Comparison of ENCODE assay signal across 8 cellular contexts in the genomic region with DNA sequence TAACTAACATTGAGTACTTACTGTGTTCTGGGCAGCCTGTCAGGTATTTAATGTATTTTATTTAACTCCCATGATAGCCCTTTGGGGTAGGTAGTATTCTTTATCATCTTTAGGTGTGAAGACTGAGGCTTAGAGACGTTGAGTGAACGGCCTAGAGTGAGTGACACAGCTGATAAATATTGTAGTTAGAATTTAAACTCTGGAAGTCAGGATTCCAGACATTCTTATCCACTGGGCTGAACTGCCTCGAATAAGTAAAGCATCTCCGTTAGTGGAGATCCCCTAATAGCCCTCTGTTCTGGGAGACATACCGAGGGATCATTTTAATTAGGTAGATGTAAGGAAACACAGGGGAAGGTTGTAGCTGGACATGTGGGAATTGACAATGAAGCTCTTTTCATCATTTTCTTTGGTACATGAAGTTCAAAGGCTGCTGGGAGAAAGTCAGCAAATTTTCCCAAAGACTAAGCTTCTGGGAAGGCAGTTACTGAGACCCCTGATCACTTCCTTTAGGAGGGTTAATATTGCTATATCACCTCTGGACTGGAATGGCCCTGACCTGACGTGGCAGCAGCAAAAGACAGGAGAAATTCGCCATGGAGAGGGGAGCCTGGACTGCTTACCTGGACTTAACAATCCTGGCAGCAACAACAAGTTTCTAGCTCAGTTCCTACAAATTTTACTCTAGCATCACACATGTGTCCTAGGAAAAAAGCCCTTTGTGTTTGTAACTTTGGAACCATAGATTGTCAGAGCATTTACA. TPM values are rescaled to one million over a fixed set of nuclear protein-coding genes. Genes with fewer than 3 reads are reported as not detected.
A peak's percentile ranks its signal among the peaks of the same experiment; 100 is the strongest.
DNase-seq lines count a peak whose midpoint lies in the region; ATAC-seq and TF ChIP-seq lines count a peak whose summit lies in the region.

No MANE protein-coding gene starts in this region.

- DNase-seq in activated CD4-positive, alpha-beta T cell treated with anti-CD3 and anti-CD28 coated beads, Interleukin-2, amount 10 ng/mL, durations not matched to agents 24 days and 14 days = no peak
- DNase-seq in activated CD4-positive, alpha-beta T cell treated with anti-CD3 and anti-CD28 coated beads, Interleukin-2, amount 10 ng/mL, durations not matched to agents 7 days and 5 days = no peak
- no peak for DNase-seq in left ventricle myocardium inferior
- DNase-seq in NCI-H82 treated with DMSO at 0.1 percent for 48 hours (lab: John Stamatoyannopoulos, UW; ENCODE audit: unreplicated experiment) = no peak
- DNase-seq in NCI-H526 (lab: John Stamatoyannopoulos, UW) = no peak
- no peak for DNase-seq in UCSD-AML1 (lab: John Stamatoyannopoulos, UW; ENCODE audit: unreplicated experiment)

- TF ChIP-seq CTCF in left ventricle myocardium inferior (IDR thresholded peaks at IDR 0.05; ENCODE audit: borderline replicate concordance) = no peak

- H3K27me3 Mint-ChIP-seq in activated CD4-positive, alpha-beta T cell treated with anti-CD3 and anti-CD28 coated beads, Interleukin-2, amount 10 ng/mL, durations not matched to agents 24 days and 14 days = peaks cover 28% of the 10 kb centered on the region
- H3K27me3 Mint-ChIP-seq in activated CD4-positive, alpha-beta T cell treated with anti-CD3 and anti-CD28 coated beads, Interleukin-2, amount 10 ng/mL, durations not matched to agents 7 days and 5 days = peaks cover 19% of the 10 kb centered on the region

- H3K4me3 ChIP-seq in left ventricle myocardium inferior (peak overlapping the region; percentile 56), skeletal muscle satellite cell (ENCODE audit: low read length) (peak overlapping the region; percentile 66)

- intact Hi-C loops in activated CD4-positive, alpha-beta T cell treated with anti-CD3 and anti-CD28 coated beads, Interleukin-2, amount 10 ng/mL, durations not matched to agents 24 days and 14 days (cut with micrococcal nuclease) = loop anchor here (1.0 to 5.0 kb wide), 3 partner anchors 150 to 656 kb away; no protein-coding TSS in a partner anchor
- intact Hi-C loops in left ventricle myocardium inferior (cut with micrococcal nuclease) = loop anchor here (5.0 kb wide), 1 partner anchor 149 kb away; no protein-coding TSS in a partner anchor

- no peaks in the 10 kb centered on the region for H3K27me3 ChIP-seq in left ventricle myocardium inferior (ENCODE audit: low read depth)
- H3K27me3 ChIP-seq in skeletal muscle satellite cell (ENCODE audit: control insufficient read depth, insufficient read depth, low read length) = no peaks in the 10 kb centered on the region

- POLR2A ChIA-PET in activated CD4-positive, alpha-beta T cell treated with anti-CD3 and anti-CD28 coated beads, Interleukin-2, amount 10 ng/mL, durations not matched to agents 7 days and 5 days (lab: Charles Lee) = interaction anchor here (0.6 kb wide), 1 partner anchor 583 kb away, joined by 3 read pairs; no protein-coding TSS in a partner anchor

- H3K4me1 Mint-ChIP-seq in activated CD4-positive, alpha-beta T cell treated with anti-CD3 and anti-CD28 coated beads, Interleukin-2, amount 10 ng/mL, durations not matched to agents 24 days and 14 days = peaks cover 6% of the 10 kb centered on the region
- peaks cover 7% of the 10 kb centered on the region for H3K4me1 Mint-ChIP-seq in activated CD4-positive, alpha-beta T cell treated with anti-CD3 and anti-CD28 coated beads, Interleukin-2, amount 10 ng/mL, durations not matched to agents 7 days and 5 days

- CTCF ChIA-PET in activated CD4-positive, alpha-beta T cell treated with anti-CD3 and anti-CD28 coated beads, Interleukin-2, amount 10 ng/mL, durations not matched to agents 7 days and 5 days (lab: Charles Lee) = interaction anchor here (0.5 to 1.7 kb wide), 20 partner anchors 9 to 839 kb away, joined by 3 to 13 read pairs (median 4); partner anchors contain the start of gene PDCD6IP

- no peak overlapping the region for H3K27ac ChIP-seq in left ventricle myocardium inferior (replicated peaks)

- no peaks in the 10 kb centered on the region for H3K36me3 ChIP-seq in left ventricle myocardium inferior
- no peaks in the 10 kb centered on the region for H3K36me3 ChIP-seq in skeletal muscle satellite cell (ENCODE audit: insufficient read depth, low read length)

- H3K4me2 ChIP-seq in skeletal muscle satellite cell (ENCODE audit: low read length) = peak overlapping the region; percentile 84

- H3K9ac ChIP-seq in skeletal muscle satellite cell (ENCODE audit: low read depth, low read length) = no peak overlapping the region

- H3K27ac Mint-ChIP-seq in activated CD4-positive, alpha-beta T cell treated with anti-CD3 and anti-CD28 coated beads, Interleukin-2, amount 10 ng/mL, durations not matched to agents 24 days and 14 days = no peak overlapping the region
- no peak overlapping the region for H3K27ac Mint-ChIP-seq in activated CD4-positive, alpha-beta T cell treated with anti-CD3 and anti-CD28 coated beads, Interleukin-2, amount 10 ng/mL, durations not matched to agents 7 days and 5 days

- peak; percentile 74 for ATAC-seq in SK-N-SH treated with all-trans-retinoic acid at 6 μM for 48 hours

- no peaks in the 10 kb centered on the region for H3K9me3 Mint-ChIP-seq in activated CD4-positive, alpha-beta T cell treated with anti-CD3 and anti-CD28 coated beads, Interleukin-2, amount 10 ng/mL, durations not matched to agents 24 days and 14 days
- no peaks in the 10 kb centered on the region for H3K9me3 Mint-ChIP-seq in activated CD4-positive, alpha-beta T cell treated with anti-CD3 and anti-CD28 coated beads, Interleukin-2, amount 10 ng/mL, durations not matched to agents 7 days and 5 days

- no peaks in the 10 kb centered on the region for H3K9me3 ChIP-seq in left ventricle myocardium inferior (replicated peaks)
- H3K9me3 ChIP-seq in skeletal muscle satellite cell (replicated peaks; ENCODE audit: low read length) = no peaks in the 10 kb centered on the region

- H3K4me3 Mint-ChIP-seq in activated CD4-positive, alpha-beta T cell treated with anti-CD3 and anti-CD28 coated beads, Interleukin-2, amount 10 ng/mL, durations not matched to agents 24 days and 14 days = peak overlapping the region; percentile 54
- H3K4me3 Mint-ChIP-seq in activated CD4-positive, alpha-beta T cell treated with anti-CD3 and anti-CD28 coated beads, Interleukin-2, amount 10 ng/mL, durations not matched to agents 7 days and 5 days = no peak overlapping the region

- no peaks in the 10 kb centered on the region for H3K36me3 Mint-ChIP-seq in activated CD4-positive, alpha-beta T cell treated with anti-CD3 and anti-CD28 coated beads, Interleukin-2, amount 10 ng/mL, durations not matched to agents 24 days and 14 days (ENCODE audit: low read depth)
- no peaks in the 10 kb centered on the region for H3K36me3 Mint-ChIP-seq in activated CD4-positive, alpha-beta T cell treated with anti-CD3 and anti-CD28 coated beads, Interleukin-2, amount 10 ng/mL, durations not matched to agents 7 days and 5 days (ENCODE audit: low read depth)

- peaks cover 5% of the 10 kb centered on the region for H3K4me1 ChIP-seq in left ventricle myocardium inferior
- peaks cover 9% of the 10 kb centered on the region for H3K4me1 ChIP-seq in skeletal muscle satellite cell (ENCODE audit: control insufficient read depth, insufficient read depth, low read length)

TF ChIP-seq in SK-N-SH treated with all-trans-retinoic acid at 6 μM for 48 hours, 23 proteins besides CTCF, POLR2A, EP300 and RAD21:
- TF ChIP-seq ZFP30 (CRISPR knock-in tag; IDR thresholded peaks at IDR 0.05) (no peak), POU6F1 (CRISPR knock-in tag; IDR thresholded peaks at IDR 0.05; ENCODE audit: borderline replicate concordance, low read depth) (no peak), RARB (CRISPR knock-in tag; IDR thresholded peaks at IDR 0.05) (no peak), BACH2 (CRISPR knock-in tag; IDR thresholded peaks at IDR 0.05; ENCODE audit: borderline replicate concordance) (no peak)
- TF ChIP-seq, protein P1, sequence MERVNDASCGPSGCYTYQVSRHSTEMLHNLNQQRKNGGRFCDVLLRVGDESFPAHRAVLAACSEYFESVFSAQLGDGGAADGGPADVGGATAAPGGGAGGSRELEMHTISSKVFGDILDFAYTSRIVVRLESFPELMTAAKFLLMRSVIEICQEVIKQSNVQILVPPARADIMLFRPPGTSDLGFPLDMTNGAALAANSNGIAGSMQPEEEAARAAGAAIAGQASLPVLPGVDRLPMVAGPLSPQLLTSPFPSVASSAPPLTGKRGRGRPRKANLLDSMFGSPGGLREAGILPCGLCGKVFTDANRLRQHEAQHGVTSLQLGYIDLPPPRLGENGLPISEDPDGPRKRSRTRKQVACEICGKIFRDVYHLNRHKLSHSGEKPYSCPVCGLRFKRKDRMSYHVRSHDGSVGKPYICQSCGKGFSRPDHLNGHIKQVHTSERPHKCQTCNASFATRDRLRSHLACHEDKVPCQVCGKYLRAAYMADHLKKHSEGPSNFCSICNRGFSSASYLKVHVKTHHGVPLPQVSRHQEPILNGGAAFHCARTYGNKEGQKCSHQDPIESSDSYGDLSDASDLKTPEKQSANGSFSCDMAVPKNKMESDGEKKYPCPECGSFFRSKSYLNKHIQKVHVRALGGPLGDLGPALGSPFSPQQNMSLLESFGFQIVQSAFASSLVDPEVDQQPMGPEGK (CRISPR knock-in tag; IDR thresholded peaks at IDR 0.05; ENCODE audit: borderline replicate concordance) = no peak

RNA-seq across cellular contexts. Expression of gene PDCD6IP, which starts 11.7 kb away (rescaled TPM):
- total RNA-seq in activated CD4-positive, alpha-beta T cell treated with anti-CD3 and anti-CD28 coated beads, Interleukin-2, amount 10 ng/mL, durations not matched to agents 24 days and 14 days = 175 and 189 TPM in 2 replicates
- total RNA-seq in activated CD4-positive, alpha-beta T cell treated with anti-CD3 and anti-CD28 coated beads, Interleukin-2, amount 10 ng/mL, durations not matched to agents 7 days and 5 days = 100 to 1,000 TPM; 164 to 193 TPM
- total RNA-seq in left ventricle myocardium inferior = 129 TPM
- 226 and 272 TPM in 2 replicates for total RNA-seq in skeletal muscle satellite cell (2012; rRNA removed)
